In the genomic region with DNA sequence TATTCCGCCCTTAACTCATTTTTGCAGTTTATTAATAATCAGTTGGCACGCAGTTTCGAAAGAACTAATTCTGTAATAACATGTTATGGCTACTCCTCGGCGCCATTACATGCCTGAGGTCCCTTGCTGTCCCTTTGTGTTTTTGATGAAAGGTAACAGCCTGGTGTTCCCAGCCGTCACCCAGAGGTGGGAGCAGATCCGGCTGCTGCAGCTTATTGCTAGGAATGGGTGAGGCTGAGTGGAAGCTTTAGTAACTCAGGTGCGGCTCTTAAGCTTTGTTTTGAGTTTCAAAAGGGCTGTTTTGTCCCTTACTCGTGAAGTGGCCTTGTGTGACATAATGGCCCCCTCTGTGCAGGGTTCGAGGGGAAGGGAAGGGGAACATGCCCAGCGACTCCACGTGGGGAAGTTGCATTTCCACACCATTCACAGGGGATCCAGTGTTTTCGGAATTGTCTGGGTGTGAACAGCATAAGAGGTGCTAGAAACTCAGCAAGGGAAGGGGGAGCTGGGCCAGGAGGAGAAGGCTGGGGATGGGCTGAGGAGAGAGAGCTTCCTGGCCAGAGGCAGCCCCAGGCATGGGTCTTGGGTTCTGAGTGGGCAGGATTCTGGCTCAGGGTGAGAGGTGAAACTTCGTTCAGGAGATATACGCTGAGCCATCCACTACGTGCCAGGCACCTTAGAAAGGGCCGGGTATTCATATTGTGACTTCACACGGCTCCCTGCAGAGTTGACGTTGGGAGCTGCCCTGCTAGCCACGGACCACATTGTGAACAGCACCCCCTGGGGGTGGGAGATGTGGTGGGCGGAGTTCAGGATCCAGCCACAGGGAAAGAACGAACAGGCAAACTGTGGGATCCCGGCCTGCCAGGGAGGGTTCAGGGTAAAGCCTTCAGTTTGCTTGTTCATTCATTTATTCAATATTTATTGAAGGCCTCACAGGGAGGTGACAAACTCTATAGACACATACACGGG, we compare ENCODE assay signal across 8 cellular contexts.
DNase-seq lines count a peak whose midpoint lies in the region; ATAC-seq and TF ChIP-seq lines count a peak whose summit lies in the region.

No MANE protein-coding gene starts in this region.

- H3K27ac ChIP-seq in H9 (ENCODE audit: insufficient read length, low read depth, low read length) (no peak overlapping the region), SU-DHL-6 (ENCODE audit: low read depth, low read length) (no peak overlapping the region)

- H3K23me2 ChIP-seq in H9 (ENCODE audit: insufficient read length, low read depth, low read length, poor library complexity, severe bottlenecking): peaks cover 4% of the 10 kb centered on the region

- no peak overlapping the region for H3K18ac ChIP-seq in H9 (ENCODE audit: insufficient read length, low read depth, low read length)

- H3K79me2 ChIP-seq in H9 (ENCODE audit: insufficient read depth, low read length): peaks cover 26% of the 10 kb centered on the region
- no peaks in the 10 kb centered on the region for H3K79me2 ChIP-seq in SU-DHL-6 (ENCODE audit: insufficient read depth, low read length)

- intact Hi-C loops in posterior vena cava (cut with DNase I): no loop called here

- DNase-seq in AG08396 (ENCODE audit: low spot score): peak; percentile 14
- DNase-seq in H9: peak; percentile 78
- no peak for DNase-seq in foreskin fibroblast
- peak; percentile 85 for DNase-seq in posterior vena cava (ENCODE audit: low spot score)
- DNase-seq in NCI-H774 (lab: John Stamatoyannopoulos, UW): no peak
- no peak for DNase-seq in cerebellar nuclear complex (lab: John Stamatoyannopoulos, UW)

- H3K27me3 Mint-ChIP-seq in H9 (ENCODE audit: low read depth): peaks cover 1% of the 10 kb centered on the region; the same call in 1 of the 2 replicates

- H3K9me3 Mint-ChIP-seq in H9: peaks cover 0 to 2% of the 10 kb centered on the region in 2 experiments; a peak in 1 of 5 replicates

- peak overlapping the region; percentile 21 for H2BK12ac ChIP-seq in H9 (ENCODE audit: insufficient read length, low read depth, low read length)

- H3K79me1 ChIP-seq in H9 (ENCODE audit: insufficient read depth, low read depth, low read length, poor library complexity, severe bottlenecking): peaks cover 13% of the 10 kb centered on the region

- no peak overlapping the region for H3K4ac ChIP-seq in H9 (ENCODE audit: low read depth, low read length)

- H3K36me3 Mint-ChIP-seq in H9 (ENCODE audit: insufficient read depth in 1 of 3, low read depth in 3 of 3): peaks cover 16 to 23% (median 18%) of the 10 kb centered on the region in 3 experiments; a peak in 6 of 7 replicates

- TF ChIP-seq CTCF in H9 (conservative IDR thresholded peaks at IDR 0.05): peak; percentile 75
- peak; percentile 42 for TF ChIP-seq CTCF in SU-DHL-6 (IDR thresholded peaks at IDR 0.05; ENCODE audit: insufficient read depth, low read length, poor library complexity, severe bottlenecking)
- TF ChIP-seq CTCF in foreskin fibroblast (IDR thresholded peaks at IDR 0.05; ENCODE audit: low read depth, low read length): peak; percentile 18

- H3K36me3 ChIP-seq in SU-DHL-6 (ENCODE audit: low read length): no peaks in the 10 kb centered on the region

- no peak overlapping the region for H2BK20ac ChIP-seq in H9 (ENCODE audit: low read depth, low read length, poor library complexity, severe bottlenecking)

- peaks cover 76 to 82% of the 10 kb centered on the region in 2 experiments for H3K4me1 Mint-ChIP-seq in H9

- H3K9ac ChIP-seq in H9 (ENCODE audit: extremely low read depth, insufficient read length, low read length): no peak overlapping the region
- H3K9ac ChIP-seq in SU-DHL-6 (ENCODE audit: low read length): no peak overlapping the region

- H4K91ac ChIP-seq in H9 (ENCODE audit: insufficient read length, low read depth, low read length): no peak overlapping the region

- H2AFZ ChIP-seq in H9 (ENCODE audit: low read length) (no peak overlapping the region), SU-DHL-6 (ENCODE audit: low read depth, low read length, severe bottlenecking) (no peak overlapping the region)

- no peak overlapping the region for H3K14ac ChIP-seq in H9 (ENCODE audit: insufficient read depth, low read length)

- H3K4me3 ChIP-seq in SU-DHL-6 (ENCODE audit: insufficient read depth, low read length, poor library complexity, severe bottlenecking) (no peak overlapping the region), foreskin fibroblast (ENCODE audit: low read depth in 1 of 2, low read length in 2 of 2) (no peak overlapping the region)

- no peaks in the 10 kb centered on the region for H3F3A ChIP-seq in SU-DHL-6 (ENCODE audit: insufficient read depth)

- WGBS in H9 (ENCODE audit: extremely low coverage, insufficient read length, low lambda C conversion rate): no CpG with 5 or more reads among the region's 24 CpGs

- peak overlapping the region; percentile 52 for H2AK5ac ChIP-seq in H9 (ENCODE audit: insufficient read length, low read length)

- H3K27me3 ChIP-seq in H9 (ENCODE audit: insufficient read depth, low read length) (no peaks in the 10 kb centered on the region), SU-DHL-6 (ENCODE audit: low read length) (no peaks in the 10 kb centered on the region)

- H3K4me3 Mint-ChIP-seq in H9: peak overlapping the region in 1 of 2 experiments; percentile 36; a peak in 1 of 5 replicates

- no peak overlapping the region for H2BK5ac ChIP-seq in H9 (ENCODE audit: insufficient read length, low read length)

- H3K4me2 ChIP-seq in H9 (ENCODE audit: insufficient read depth, insufficient read length, low read length) (no peak overlapping the region), SU-DHL-6 (ENCODE audit: low read depth, low read length, poor library complexity, severe bottlenecking) (no peak overlapping the region)

- H3K27ac Mint-ChIP-seq in H9: peak overlapping the region; percentile 87 to 94 (median 93)

- H3K9me3 ChIP-seq in H9 (ENCODE audit: control insufficient read depth, low read depth, low read length) (no peaks in the 10 kb centered on the region), SU-DHL-6 (ENCODE audit: insufficient read depth, low read length) (no peaks in the 10 kb centered on the region)

- no peak for ATAC-seq in HG03095 (IDR thresholded peaks at IDR 0.05; ENCODE audit: unreplicated experiment)

- H3K4me1 ChIP-seq in H9 (ENCODE audit: insufficient read depth, low read length): peaks cover 37% of the 10 kb centered on the region

- H3K9me2 ChIP-seq in SU-DHL-6 (replicated peaks; ENCODE audit: insufficient read depth, low read length): no peaks in the 10 kb centered on the region

- H3T11ph ChIP-seq in H9 (ENCODE audit: low read length): no peak overlapping the region

- H2BK120ac ChIP-seq in H9 (ENCODE audit: low read depth, low read length, poor library complexity, severe bottlenecking): no peak overlapping the region

- no peak overlapping the region for H3K23ac ChIP-seq in H9 (ENCODE audit: insufficient read length, low read depth, low read length)

- H3K56ac ChIP-seq in H9 (ENCODE audit: insufficient read length, low read depth, low read length): no peak overlapping the region

- H4K8ac ChIP-seq in H9 (replicated peaks; ENCODE audit: insufficient read length, low read depth, low read length): no peak overlapping the region

- 0 out of 2 replicates have a peak overlapping the region, but pooled peaks have one; percentile 59 for H2BK15ac ChIP-seq in H9 (ENCODE audit: low read depth, low read length)

- H4K5ac ChIP-seq in H9 (ENCODE audit: insufficient read length, low read depth, low read length): no peak overlapping the region

- H4K20me1 ChIP-seq in H9 (ENCODE audit: control insufficient read depth, insufficient read depth, insufficient read length) (peaks cover 3% of the 10 kb centered on the region), SU-DHL-6 (ENCODE audit: low read depth, low read length) (no peaks in the 10 kb centered on the region)

Comparison
In these comparisons a context has a peak if more than half of its experiments do, and no peak if none do; other contexts are left out.
1. DNase-seq: peak in AG08396 (single experiment), H9 (single experiment) and posterior vena cava (single experiment); none in foreskin fibroblast (0 of 2), NCI-H774 (single experiment) and cerebellar nuclear complex (0 of 2).
2. CTCF ChIP-seq: peak in every context shown above with its lines; median percentile 75 in H9; 42 in SU-DHL-6; 18 in foreskin fibroblast.